In genomic region chr12:41223600-41223999, GRCh38 we compare ENCODE assay signal across 13 cellular contexts. TPM values are rescaled to one million over a fixed set of nuclear protein-coding genes. Genes with fewer than 3 reads are reported as not detected.
DNase-seq lines count a peak whose midpoint lies in the region; ATAC-seq and TF ChIP-seq lines count a peak whose summit lies in the region.
"Had no signal": no experiment of that assay in that cellular context is flagged by ENCODE, and none has a peak within 500 bp of the region (broad histone marks: within the 10 kb centered on the region; RNA-seq: fewer than 3 reads in every experiment).

No MANE protein-coding gene starts in this region.

- ATAC-seq in WTC11 = peak; percentile 63
- ATAC-seq: CD8-positive, alpha-beta T cell; HCT116 had no signal

- intact Hi-C loops in activated T-helper 1 cell treated with anti-CD3 and anti-CD28 coated beads, Interleukin-12 subunit alpha, Interleukin-12 subunit beta, Interleukin-2, Interleukin-4 antibody, amounts not matched to agents 30 ng/mL and 10 ng/mL and 1 ng/mL, durations not matched to agents 14 hours and 24 hours and 36 hours (cut with micrococcal nuclease) = no loop called here

- H3K9me3 Mint-ChIP-seq in WTC11 (no peaks in the 10 kb centered on the region; the same call in 1 of the 2 replicates), nephron progenitor cell (no peaks in the 10 kb centered on the region)
- no peaks in the 10 kb centered on the region for H3K9me3 Mint-ChIP-seq in activated T-helper 1 cell treated with anti-CD3 and anti-CD28 coated beads, Interleukin-12 subunit alpha, Interleukin-12 subunit beta, Interleukin-2, Interleukin-4 antibody, amounts not matched to agents 30 ng/mL and 10 ng/mL and 1 ng/mL, durations not matched to agents 14 hours and 24 hours and 36 hours

- POLR2A ChIA-PET in WTC11 (lab: Charles Lee) = no interaction called here

- peak overlapping the region; percentile 70 for H2AFZ ChIP-seq in Loucy (ENCODE audit: low read length)

- no peak overlapping the region for H3K4me3 Mint-ChIP-seq in WTC11
- no peak overlapping the region for H3K4me3 Mint-ChIP-seq in nephron progenitor cell
- no peak overlapping the region for H3K4me3 Mint-ChIP-seq in activated T-helper 1 cell treated with anti-CD3 and anti-CD28 coated beads, Interleukin-12 subunit alpha, Interleukin-12 subunit beta, Interleukin-2, Interleukin-4 antibody, amounts not matched to agents 30 ng/mL and 10 ng/mL and 1 ng/mL, durations not matched to agents 14 hours and 24 hours and 36 hours
- H3K4me3 Mint-ChIP-seq: CD14-positive monocyte; CD8-positive, alpha-beta T cell had no signal

- peak overlapping the region; percentile 74 for H3K9ac ChIP-seq in Loucy (ENCODE audit: low read depth, low read length, poor library complexity, severe bottlenecking)

- H3K36me3 Mint-ChIP-seq in WTC11 (no peaks in the 10 kb centered on the region), nephron progenitor cell (ENCODE audit: low read depth) (peaks cover 6% of the 10 kb centered on the region)
- no peaks in the 10 kb centered on the region for H3K36me3 Mint-ChIP-seq in activated T-helper 1 cell treated with anti-CD3 and anti-CD28 coated beads, Interleukin-12 subunit alpha, Interleukin-12 subunit beta, Interleukin-2, Interleukin-4 antibody, amounts not matched to agents 30 ng/mL and 10 ng/mL and 1 ng/mL, durations not matched to agents 14 hours and 24 hours and 36 hours (ENCODE audit: low read depth)
- H3K36me3 Mint-ChIP-seq: CD14-positive monocyte; CD8-positive, alpha-beta T cell had no signal

- H3K27ac Mint-ChIP-seq in WTC11 (no peak overlapping the region), nephron progenitor cell (peak overlapping the region; percentile 64)
- no peak overlapping the region for H3K27ac Mint-ChIP-seq in activated T-helper 1 cell treated with anti-CD3 and anti-CD28 coated beads, Interleukin-12 subunit alpha, Interleukin-12 subunit beta, Interleukin-2, Interleukin-4 antibody, amounts not matched to agents 30 ng/mL and 10 ng/mL and 1 ng/mL, durations not matched to agents 14 hours and 24 hours and 36 hours
- H3K27ac Mint-ChIP-seq: CD14-positive monocyte; CD8-positive, alpha-beta T cell had no signal

- no peaks in the 10 kb centered on the region for H4K20me1 ChIP-seq in Loucy (ENCODE audit: insufficient read depth, low read length, poor library complexity, severe bottlenecking)

- CTCF ChIA-PET in WTC11 (lab: Charles Lee) = interaction anchor here (0.6 to 1.8 kb wide), 2 partner anchors 33 to 98 kb away, joined by 4 to 6 read pairs; no protein-coding TSS in a partner anchor

- peaks cover 24% of the 10 kb centered on the region for H3F3A ChIP-seq in Loucy (ENCODE audit: low read depth)

- H3K4me3 ChIP-seq in Loucy (ENCODE audit: low read length, poor library complexity, severe bottlenecking) = no peak overlapping the region

- TF ChIP-seq CTCF in Loucy (conservative IDR thresholded peaks at IDR 0.05; ENCODE audit: low read length) = no peak
- no peak for TF ChIP-seq CTCF in WTC11 (IDR thresholded peaks at IDR 0.05)
- TF ChIP-seq CTCF in nephron progenitor cell (IDR thresholded peaks at IDR 0.05) = no peak

- peaks cover 95% of the 10 kb centered on the region for H3K4me1 ChIP-seq in Loucy (ENCODE audit: insufficient read depth, low read length, poor library complexity, severe bottlenecking)

- H3K9me2 ChIP-seq in Loucy (replicated peaks; ENCODE audit: low read depth, low read length) = no peaks in the 10 kb centered on the region

- H3K4me1 Mint-ChIP-seq in WTC11 (peaks cover 34% of the 10 kb centered on the region), nephron progenitor cell (peaks cover 21% of the 10 kb centered on the region)
- H3K4me1 Mint-ChIP-seq in activated T-helper 1 cell treated with anti-CD3 and anti-CD28 coated beads, Interleukin-12 subunit alpha, Interleukin-12 subunit beta, Interleukin-2, Interleukin-4 antibody, amounts not matched to agents 30 ng/mL and 10 ng/mL and 1 ng/mL, durations not matched to agents 14 hours and 24 hours and 36 hours (ENCODE audit: low read depth) = no peaks in the 10 kb centered on the region
- H3K4me1 Mint-ChIP-seq: CD14-positive monocyte had no signal

- no peaks in the 10 kb centered on the region for H3K79me2 ChIP-seq in Loucy (ENCODE audit: insufficient read depth, low read length)

- H3K27me3 ChIP-seq in Loucy (ENCODE audit: insufficient read depth, low read length, poor library complexity, severe bottlenecking) = no peaks in the 10 kb centered on the region

- H3K4me2 ChIP-seq in Loucy (ENCODE audit: low read depth, low read length, poor library complexity, severe bottlenecking) = no peak overlapping the region

- no peaks in the 10 kb centered on the region for H3K36me3 ChIP-seq in Loucy (ENCODE audit: insufficient read depth, low read length)

- DNase-seq in WTC11 (ENCODE audit: low spot score) (peak; percentile 13), nephron progenitor cell (no peak), NCI-H2227 treated with DMSO at 0.1 percent for 48 hours (lab: John Stamatoyannopoulos, UW) (no peak), NCI-H82 (lab: John Stamatoyannopoulos, UW) (no peak)
- no peak for DNase-seq in activated T-helper 1 cell treated with anti-CD3 and anti-CD28 coated beads, Interleukin-12 subunit alpha, Interleukin-12 subunit beta, Interleukin-2, Interleukin-4 antibody, amounts not matched to agents 30 ng/mL and 10 ng/mL and 1 ng/mL, durations not matched to agents 14 hours and 24 hours and 36 hours (ENCODE audit: low spot score)
- DNase-seq: CD8-positive, alpha-beta T cell; COR-L47; GF-D8 had no signal

- H3K27me3 Mint-ChIP-seq in WTC11 (ENCODE audit: low read depth) (no peaks in the 10 kb centered on the region), nephron progenitor cell (ENCODE audit: low read depth, poor library complexity) (no peaks in the 10 kb centered on the region)
- H3K27me3 Mint-ChIP-seq in activated T-helper 1 cell treated with anti-CD3 and anti-CD28 coated beads, Interleukin-12 subunit alpha, Interleukin-12 subunit beta, Interleukin-2, Interleukin-4 antibody, amounts not matched to agents 30 ng/mL and 10 ng/mL and 1 ng/mL, durations not matched to agents 14 hours and 24 hours and 36 hours (ENCODE audit: insufficient read depth) = peaks cover 2% of the 10 kb centered on the region

- H3K9me3 ChIP-seq in Loucy (ENCODE audit: insufficient read depth, low read depth, low read length) = no peaks in the 10 kb centered on the region

TF ChIP-seq in WTC11, 78 proteins besides CTCF, POLR2A, EP300 and RAD21:
- TF ChIP-seq TEAD4 (CRISPR knock-in tag; IDR thresholded peaks at IDR 0.05) (no peak), JUN (CRISPR knock-in tag; IDR thresholded peaks at IDR 0.05) (no peak), TEAD1 (CRISPR knock-in tag; IDR thresholded peaks at IDR 0.05) (no peak), FOXJ3 (CRISPR knock-in tag; IDR thresholded peaks at IDR 0.05; ENCODE audit: borderline replicate concordance) (no peak), MYBL2 (CRISPR knock-in tag; IDR thresholded peaks at IDR 0.05) (no peak)
- TF ChIP-seq, protein P1, sequence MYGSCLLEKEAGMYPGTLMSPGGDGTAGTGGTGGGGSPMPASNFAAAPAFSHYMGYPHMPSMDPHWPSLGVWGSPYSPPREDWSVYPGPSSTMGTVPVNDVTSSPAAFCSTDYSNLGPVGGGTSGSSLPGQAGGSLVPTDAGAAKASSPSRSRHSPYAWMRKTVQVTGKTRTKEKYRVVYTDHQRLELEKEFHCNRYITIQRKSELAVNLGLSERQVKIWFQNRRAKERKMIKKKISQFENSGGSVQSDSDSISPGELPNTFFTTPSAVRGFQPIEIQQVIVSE (CRISPR knock-in tag; IDR thresholded peaks at IDR 0.05; ENCODE audit: borderline replicate concordance) = no peak

RNA-seq across cellular contexts. Expression of gene PDZRN4, which starts 35.5 kb away (rescaled TPM):
- total RNA-seq in WTC11 (2021) = 0.09 TPM in 1 of 3 replicates, not detected in the others
- total RNA-seq in activated T-helper 1 cell treated with anti-CD3 and anti-CD28 coated beads, Interleukin-12 subunit alpha, Interleukin-12 subunit beta, Interleukin-2, Interleukin-4 antibody, amounts not matched to agents 30 ng/mL and 10 ng/mL and 1 ng/mL, durations not matched to agents 14 hours and 24 hours and 36 hours = not detected in 2 replicates
- total RNA-seq: A673; CD8-positive, alpha-beta T cell; H4 had no signal
